ENCODE assay signal across 11 cellular contexts in genomic region chr18:54151376-54151775, GRCh38.
"Had no signal": no experiment of that assay in that cellular context is flagged by ENCODE, and none has a peak within 500 bp of the region (broad histone marks: within the 10 kb centered on the region; RNA-seq: fewer than 3 reads in every experiment).

No MANE protein-coding gene starts in this region.

- H3K4me3 Mint-ChIP-seq: activated CD8-positive, alpha-beta T cell treated with anti-CD3 and anti-CD28 coated beads, Interleukin-2, amount 10 ng/mL, durations not matched to agents 7 days and 5 days had no signal

- DNase-seq: activated CD4-positive, alpha-beta T cell treated with anti-CD3 and anti-CD28 coated beads for 1 hour; activated CD8-positive, alpha-beta memory T cell treated with anti-CD3 and anti-CD28 coated beads, Interleukin-2, amount 50 U/mL, for 48 hours; activated CD8-positive, alpha-beta T cell treated with anti-CD3 and anti-CD28 coated beads, Interleukin-2, amount 10 ng/mL, durations not matched to agents 7 days and 5 days; colonic mucosa; kidney; T-helper 9 cell; tibial artery; uterus had no signal

- H3K9me3 ChIP-seq: colonic mucosa, gastroesophageal sphincter, tibial artery, uterus had no signal

- H3K36me3 ChIP-seq: colonic mucosa, uterus had no signal

- H3K27ac Mint-ChIP-seq: activated CD8-positive, alpha-beta T cell treated with anti-CD3 and anti-CD28 coated beads, Interleukin-2, amount 10 ng/mL, durations not matched to agents 7 days and 5 days had no signal

- H3K4me1 ChIP-seq: colonic mucosa, gastroesophageal sphincter had no signal

- H3K4me3 ChIP-seq: colonic mucosa, gastroesophageal sphincter, skin epidermis, tibial artery, uterus had no signal

- H3K27me3 ChIP-seq: colonic mucosa, gastroesophageal sphincter, tibial artery, uterus had no signal

- ATAC-seq: activated CD8-positive, alpha-beta T cell treated with anti-CD3 and anti-CD28 coated beads, Interleukin-2, amount 10 ng/mL, durations not matched to agents 7 days and 5 days; gastroesophageal sphincter had no signal

- FAIRE-seq: endothelial cell of umbilical vein, kidney had no signal

- H3K27ac ChIP-seq: colonic mucosa, gastroesophageal sphincter, tibial artery, uterus had no signal
